In the genomic region with DNA sequence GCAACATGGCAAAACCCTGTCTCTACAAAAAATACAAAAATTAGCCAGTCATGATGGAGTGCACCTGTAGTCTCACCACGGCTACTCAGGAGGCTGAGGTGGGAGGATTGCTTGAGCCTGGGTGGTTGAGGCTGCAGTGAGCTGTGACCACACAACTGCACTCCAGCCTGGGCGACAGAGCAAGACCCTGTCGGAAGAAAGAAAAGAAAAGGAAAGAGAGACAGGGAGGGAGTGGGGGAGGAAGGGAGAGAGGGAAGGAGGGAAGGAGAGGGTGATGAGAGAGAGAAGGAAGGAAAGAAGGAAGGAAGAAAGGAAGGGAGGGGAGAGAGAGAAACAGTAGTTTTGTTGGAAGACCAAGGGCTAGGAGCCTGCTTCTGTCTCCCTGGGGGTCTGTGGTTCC, we compare ENCODE assay signal across 1 cellular context.
TF ChIP-seq lines count a peak whose summit lies in the region.

No MANE protein-coding gene starts in this region.

TF ChIP-seq in SK-N-SH treated with all-trans-retinoic acid at 6 μM for 48 hours, 23 proteins besides CTCF, POLR2A, EP300 and RAD21 (continued from another document):
- TF ChIP-seq, protein P1, sequence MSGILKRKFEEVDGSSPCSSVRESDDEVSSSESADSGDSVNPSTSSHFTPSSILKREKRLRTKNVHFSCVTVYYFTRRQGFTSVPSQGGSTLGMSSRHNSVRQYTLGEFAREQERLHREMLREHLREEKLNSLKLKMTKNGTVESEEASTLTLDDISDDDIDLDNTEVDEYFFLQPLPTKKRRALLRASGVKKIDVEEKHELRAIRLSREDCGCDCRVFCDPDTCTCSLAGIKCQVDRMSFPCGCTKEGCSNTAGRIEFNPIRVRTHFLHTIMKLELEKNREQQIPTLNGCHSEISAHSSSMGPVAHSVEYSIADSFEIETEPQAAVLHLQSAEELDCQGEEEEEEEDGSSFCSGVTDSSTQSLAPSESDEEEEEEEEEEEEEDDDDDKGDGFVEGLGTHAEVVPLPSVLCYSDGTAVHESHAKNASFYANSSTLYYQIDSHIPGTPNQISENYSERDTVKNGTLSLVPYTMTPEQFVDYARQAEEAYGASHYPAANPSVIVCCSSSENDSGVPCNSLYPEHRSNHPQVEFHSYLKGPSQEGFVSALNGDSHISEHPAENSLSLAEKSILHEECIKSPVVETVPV (CRISPR knock-in tag; IDR thresholded peaks at IDR 0.05) = no peak
- no peak for TF ChIP-seq TCF4 (CRISPR knock-in tag; IDR thresholded peaks at IDR 0.05; ENCODE audit: borderline replicate concordance)
- no peak for TF ChIP-seq ISL1 (CRISPR knock-in tag; IDR thresholded peaks at IDR 0.05)
- no peak for TF ChIP-seq PPARA (CRISPR knock-in tag; IDR thresholded peaks at IDR 0.05; ENCODE audit: borderline replicate concordance)
- TF ChIP-seq TOX (CRISPR knock-in tag; IDR thresholded peaks at IDR 0.05; ENCODE audit: borderline replicate concordance) = no peak
